In the genomic region with DNA sequence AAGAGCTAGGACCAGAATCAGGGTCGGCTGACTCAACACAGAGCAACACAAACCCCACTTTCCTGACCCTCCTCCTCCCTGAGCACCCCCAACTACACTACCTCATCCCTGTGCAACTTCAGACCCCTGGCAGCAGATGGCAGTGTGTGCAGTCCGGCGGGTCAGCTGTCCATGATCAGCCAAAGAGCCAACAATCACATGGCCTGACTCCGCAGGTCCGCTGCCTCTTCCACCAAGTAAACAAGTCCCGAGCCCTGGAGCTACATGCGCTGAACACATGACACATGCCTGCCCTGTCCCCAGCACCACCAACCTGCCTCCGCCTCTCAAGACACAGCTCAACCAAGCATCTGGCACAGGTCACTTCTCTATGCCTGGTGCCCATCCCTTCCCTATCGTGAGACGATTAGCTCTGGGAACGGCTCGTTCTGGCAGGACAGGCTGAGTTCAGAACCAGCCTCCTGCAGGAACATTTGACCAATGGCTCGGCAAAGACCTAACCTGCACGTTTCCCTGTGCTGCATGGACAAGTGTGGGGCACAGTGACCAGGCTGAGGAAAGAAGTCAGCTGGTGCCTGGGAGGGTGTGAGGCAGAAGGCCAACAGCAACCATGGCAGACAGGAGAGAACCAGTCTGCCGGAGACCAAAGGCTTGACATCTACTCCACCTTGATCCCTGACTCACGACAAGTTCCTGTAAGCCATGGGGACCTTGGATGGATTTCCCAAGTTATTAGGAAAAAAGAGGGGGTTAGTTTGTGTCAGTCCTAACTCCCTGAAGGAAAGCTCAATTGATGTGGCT, we compare ENCODE assay signal across 8 cellular contexts.
DNase-seq lines count a peak whose midpoint lies in the region; ATAC-seq and TF ChIP-seq lines count a peak whose summit lies in the region.

No MANE protein-coding gene starts in this region.

- H3K27me3 Mint-ChIP-seq in CD8-positive, alpha-beta T cell (ENCODE audit: low read depth), result no peaks in the 10 kb centered on the region
- H3K27me3 Mint-ChIP-seq in MCF 10A (ENCODE audit: insufficient read depth, unreplicated experiment), result no peaks in the 10 kb centered on the region
- H3K27me3 Mint-ChIP-seq in mesothelial cell of epicardium (ENCODE audit: low read depth), result no peaks in the 10 kb centered on the region

- no peak for ATAC-seq in CD8-positive, alpha-beta T cell
- ATAC-seq in IMR-90 (ENCODE audit: low read depth), result peak; percentile 47
- no peak for ATAC-seq in GM18867 (IDR thresholded peaks at IDR 0.05; ENCODE audit: unreplicated experiment)

- H3K36me3 ChIP-seq in CD8-positive, alpha-beta T cell (ENCODE audit: insufficient read depth, low read length), result peaks cover 88% of the 10 kb centered on the region
- peaks cover 18% of the 10 kb centered on the region; the same call in 1 of the 2 replicates for H3K36me3 ChIP-seq in IMR-90 (ENCODE audit: control insufficient read depth, insufficient read depth, low read length)
- H3K36me3 ChIP-seq in suprapubic skin, result peaks cover 80% of the 10 kb centered on the region

- H2BK120ac ChIP-seq in IMR-90 (ENCODE audit: low read depth, low read length), result no peak overlapping the region

- BruUV-seq in IMR-90 (replicated peaks; lab: Mats Ljungman, UMichigan) (no TSS peak), MCF 10A (replicated peaks; lab: Mats Ljungman, UMichigan) (no TSS peak)

- WGBS in IMR-90 (ENCODE audit: extremely low coverage in 2 of 2, insufficient read length in 1 of 2), 2 experiments, result 90% methylated on average over 11 of the region's 16 CpGs; no CpG with 5 or more reads in 1 of the 2 experiments
- WGBS in suprapubic skin, result 85% methylated on average over 15 of the region's 16 CpGs

- peak; percentile 37 for TF ChIP-seq RAD21 in IMR-90 (IDR thresholded peaks at IDR 0.05; ENCODE audit: low read length)

- 0 out of 2 replicates have a peak, but pooled peaks cover 13% of the 10 kb centered on the region for H3K9me1 ChIP-seq in IMR-90 (ENCODE audit: insufficient read depth, low read length)

- no peak overlapping the region for H3K4me2 ChIP-seq in IMR-90 (ENCODE audit: low read depth, low read length)

- H2BK20ac ChIP-seq in IMR-90 (ENCODE audit: low read depth, low read length), result no peak overlapping the region

- peaks cover 41% of the 10 kb centered on the region for H3K4me1 ChIP-seq in CD8-positive, alpha-beta T cell (ENCODE audit: insufficient read depth, low read length)
- H3K4me1 ChIP-seq in IMR-90 (ENCODE audit: control insufficient read depth, insufficient read depth, low read length), result peaks cover 9% of the 10 kb centered on the region
- peaks cover 94% of the 10 kb centered on the region for H3K4me1 ChIP-seq in suprapubic skin

- no peaks in the 10 kb centered on the region for H3K9me3 Mint-ChIP-seq in CD8-positive, alpha-beta T cell
- no peaks in the 10 kb centered on the region for H3K9me3 Mint-ChIP-seq in MCF 10A (ENCODE audit: unreplicated experiment)
- H3K9me3 Mint-ChIP-seq in mesothelial cell of epicardium, result no peaks in the 10 kb centered on the region

- no peak overlapping the region for H3K9ac ChIP-seq in IMR-90 (ENCODE audit: low read depth, low read length)

- H2AFZ ChIP-seq in IMR-90 (replicated peaks; ENCODE audit: low read length, poor library complexity), result no peak overlapping the region

- H4K8ac ChIP-seq in IMR-90 (ENCODE audit: low read depth in 2 of 2, low read length in 2 of 2), result no peak overlapping the region

- H3K4me3 Mint-ChIP-seq in CD8-positive, alpha-beta T cell, result no peak overlapping the region
- no peak overlapping the region for H3K4me3 Mint-ChIP-seq in MCF 10A (ENCODE audit: unreplicated experiment)
- no peak overlapping the region for H3K4me3 Mint-ChIP-seq in mesothelial cell of epicardium

- peak overlapping the region; percentile 69 for H3K27ac Mint-ChIP-seq in CD8-positive, alpha-beta T cell
- H3K27ac Mint-ChIP-seq in MCF 10A (ENCODE audit: low read depth, unreplicated experiment) (peak overlapping the region; percentile 68), mesothelial cell of epicardium (no peak overlapping the region)

- POLR2A ChIA-PET in CD8-positive, alpha-beta T cell (lab: Charles Lee), result interaction anchor here (2.1 kb wide), 1 partner anchor 13 kb away, joined by 6 read pairs; no protein-coding TSS in a partner anchor
- POLR2A ChIA-PET in IMR-90 (lab: Charles Lee; ENCODE audit: unreplicated experiment), result no interaction called here
- POLR2A ChIA-PET in MCF 10A (lab: Yijun Ruan, JAX), result interaction anchor here (0.6 to 5.3 kb wide), 6 partner anchors 9 to 60 kb away, joined by 3 to 102 read pairs (median 4); partner anchors contain the start of gene CD46

- CTCF ChIA-PET in CD8-positive, alpha-beta T cell (lab: Charles Lee), result interaction anchor here (0.7 to 3.0 kb wide), 8 partner anchors 10 to 151 kb away, joined by 3 to 21 read pairs (median 4); no protein-coding TSS in a partner anchor
- CTCF ChIA-PET in IMR-90 (lab: Yijun Ruan, JAX) (interaction anchor here (0.6 to 1.4 kb wide), 5 partner anchors 9 to 534 kb away, joined by 3 to 5 read pairs (median 3); no protein-coding TSS in a partner anchor), MCF 10A (lab: Yijun Ruan, JAX) (interaction anchor here (0.5 to 5.6 kb wide), 12 partner anchors 7 to 333 kb away, joined by 3 to 59 read pairs (median 6); partner anchors contain the start of gene CD46)

- H3K56ac ChIP-seq in IMR-90 (ENCODE audit: extremely low read depth, insufficient read depth, low read length), result no peak overlapping the region

- H2AK5ac ChIP-seq in IMR-90 (ENCODE audit: low read depth, low read length), result peak overlapping the region; percentile 24; the same call in 1 of the 2 replicates

- H3K27me3 ChIP-seq in CD8-positive, alpha-beta T cell (ENCODE audit: insufficient read depth, low read length), result no peaks in the 10 kb centered on the region
- no peaks in the 10 kb centered on the region for H3K27me3 ChIP-seq in IMR-90 (ENCODE audit: control insufficient read depth, insufficient read depth, low read length)
- no peaks in the 10 kb centered on the region for H3K27me3 ChIP-seq in suprapubic skin

- no peaks in the 10 kb centered on the region for H3K9me3 ChIP-seq in CD8-positive, alpha-beta T cell (ENCODE audit: low read length)
- H3K9me3 ChIP-seq in IMR-90 (ENCODE audit: control insufficient read depth, insufficient read depth, low read length), result no peaks in the 10 kb centered on the region
- no peaks in the 10 kb centered on the region for H3K9me3 ChIP-seq in suprapubic skin

- no peak overlapping the region for H2AK9ac ChIP-seq in IMR-90 (replicated peaks; ENCODE audit: low read depth, low read length, poor library complexity)

- TF ChIP-seq CTCF in CD8-positive, alpha-beta T cell (IDR thresholded peaks at IDR 0.05), result no peak
- TF ChIP-seq CTCF in IMR-90 (conservative IDR thresholded peaks at IDR 0.05; ENCODE audit: low read depth, low read length) (peak; percentile 43), MCF 10A (IDR thresholded peaks at IDR 0.05; ENCODE audit: unreplicated experiment) (peak; percentile 40), suprapubic skin (IDR thresholded peaks at IDR 0.05) (peak; percentile 18 to 22), mesothelial cell of epicardium (IDR thresholded peaks at IDR 0.05; ENCODE audit: unreplicated experiment) (no peak)

- peaks cover 89% of the 10 kb centered on the region for H3K36me3 Mint-ChIP-seq in CD8-positive, alpha-beta T cell
- H3K36me3 Mint-ChIP-seq in MCF 10A (ENCODE audit: insufficient read depth, unreplicated experiment) (peaks cover 97% of the 10 kb centered on the region), mesothelial cell of epicardium (no peaks in the 10 kb centered on the region)

- no peaks in the 10 kb centered on the region for H4K20me1 ChIP-seq in IMR-90 (ENCODE audit: insufficient read depth, low read length)

- H2BK5ac ChIP-seq in IMR-90 (ENCODE audit: low read depth, low read length, poor library complexity, severe bottlenecking), result no peak overlapping the region

- no peak overlapping the region for H3K4ac ChIP-seq in IMR-90 (ENCODE audit: low read depth, low read length)

- H3K14ac ChIP-seq in IMR-90 (replicated peaks; ENCODE audit: low read depth, low read length), result no peak overlapping the region

- DNase-seq in CD8-positive, alpha-beta T cell, result peak in 2 of 7 experiments; percentile 9 to 46
- peak; percentile 32 for DNase-seq in IMR-90
- peak; percentile 54 for DNase-seq in MCF 10A (ENCODE audit: unreplicated experiment)
- DNase-seq in kidney tubule cell (ENCODE audit: low spot score), result peak; percentile 76
- peak in 1 of 2 donors; percentile 80 for DNase-seq in suprapubic skin (ENCODE audit: low spot score in 2 of 2)
- no peak for DNase-seq in mesothelial cell of epicardium (ENCODE audit: low spot score in 2 of 2, unreplicated experiment in 2 of 2)
- no peak for DNase-seq in NCI-H187 (lab: John Stamatoyannopoulos, UW)

- no peak overlapping the region for H2BK15ac ChIP-seq in IMR-90 (ENCODE audit: low read depth, low read length)

- TF ChIP-seq EP300 in suprapubic skin (IDR thresholded peaks at IDR 0.05), result no peak

- H3K27ac ChIP-seq in CD8-positive, alpha-beta T cell (ENCODE audit: low read depth, low read length), result no peak overlapping the region
- H3K27ac ChIP-seq in IMR-90 (ENCODE audit: insufficient read depth, low read length) (no peak overlapping the region), suprapubic skin (peak overlapping the region; percentile 7)

- H3K79me1 ChIP-seq in IMR-90 (ENCODE audit: low read depth in 1 of 2, low read length in 2 of 2), result no peaks in the 10 kb centered on the region

- in situ Hi-C loops in IMR-90 (cut with MboI; ENCODE audit: low sequenced_read_pairs), result no loop called here

- no peak overlapping the region for H3K18ac ChIP-seq in IMR-90 (ENCODE audit: low read depth, low read length)

- intact Hi-C loops in CD8-positive, alpha-beta T cell (cut with DNase I, micrococcal nuclease), result no loop called here
- intact Hi-C loops in IMR-90 (cut with micrococcal nuclease), result no loop called here
- intact Hi-C loops in MCF 10A (cut with micrococcal nuclease), result no loop called here

- TF ChIP-seq POLR2A in IMR-90 (IDR thresholded peaks at IDR 0.05; ENCODE audit: low read depth, low read length) (no peak), suprapubic skin (IDR thresholded peaks at IDR 0.05) (no peak)

- H4K91ac ChIP-seq in IMR-90 (ENCODE audit: insufficient read depth, low read depth, low read length), result no peak overlapping the region

- H3K4me1 Mint-ChIP-seq in CD8-positive, alpha-beta T cell (ENCODE audit: low read depth), result peaks cover 76% of the 10 kb centered on the region
- H3K4me1 Mint-ChIP-seq in MCF 10A (ENCODE audit: insufficient read depth, unreplicated experiment) (peaks cover 75% of the 10 kb centered on the region), mesothelial cell of epicardium (peaks cover 11% of the 10 kb centered on the region)

- dilution Hi-C loops in IMR-90 (cut with HindIII; ENCODE audit: low sequenced_read_pairs, unreplicated experiment), result no loop called here

- no peak overlapping the region for H3K4me3 ChIP-seq in CD8-positive, alpha-beta T cell (ENCODE audit: low read depth, low read length)
- no peak overlapping the region for H3K4me3 ChIP-seq in IMR-90 (ENCODE audit: insufficient read depth, low read depth, low read length)
- H3K4me3 ChIP-seq in suprapubic skin, result peak overlapping the region; percentile 0

- no peak overlapping the region for H4K5ac ChIP-seq in IMR-90 (ENCODE audit: low read depth, low read length)

- H3K23ac ChIP-seq in IMR-90 (ENCODE audit: low read depth, low read length), result no peak overlapping the region

TF ChIP-seq in IMR-90, 13 proteins besides CTCF, POLR2A, EP300 and RAD21 (continues in another document):
- no peak for TF ChIP-seq RFX5 (IDR thresholded peaks at IDR 0.05; ENCODE audit: low read depth, low read length)

Comparison
In these comparisons a context has a peak if more than half of its experiments do, and no peak if none do; other contexts are left out.
1. DNase-seq: peak in IMR-90 (single experiment), MCF 10A (single experiment) and kidney tubule cell (single experiment); none in mesothelial cell of epicardium (0 of 2) and NCI-H187 (0 of 2).
2. CTCF ChIP-seq: peak in IMR-90 (single experiment), MCF 10A (single experiment) and suprapubic skin (2 of 2); none in CD8-positive, alpha-beta T cell (single experiment) and mesothelial cell of epicardium (single experiment).